In genomic region chr1:26269198-26269550, GRCh38 we compare ENCODE assay signal across 2 cellular contexts.
TF ChIP-seq lines count a peak whose summit lies in the region.

No MANE protein-coding gene starts in this region.

TF ChIP-seq in HepG2, 621 proteins besides CTCF, POLR2A, EP300 and RAD21:
- TF ChIP-seq ZNF562 (CRISPR knock-in tag; IDR thresholded peaks at IDR 0.05; ENCODE audit: borderline replicate concordance) (0 out of 2 replicates have a peak, but pooled peaks have one; percentile 23), NFRKB (IDR thresholded peaks at IDR 0.05) (no peak)

TF ChIP-seq in WTC11, 78 proteins besides CTCF, POLR2A, EP300 and RAD21:
- no peak for TF ChIP-seq PRDM15 (CRISPR knock-in tag; IDR thresholded peaks at IDR 0.05)
